21 cellular contexts compared by ENCODE assay signal in the genomic region with DNA sequence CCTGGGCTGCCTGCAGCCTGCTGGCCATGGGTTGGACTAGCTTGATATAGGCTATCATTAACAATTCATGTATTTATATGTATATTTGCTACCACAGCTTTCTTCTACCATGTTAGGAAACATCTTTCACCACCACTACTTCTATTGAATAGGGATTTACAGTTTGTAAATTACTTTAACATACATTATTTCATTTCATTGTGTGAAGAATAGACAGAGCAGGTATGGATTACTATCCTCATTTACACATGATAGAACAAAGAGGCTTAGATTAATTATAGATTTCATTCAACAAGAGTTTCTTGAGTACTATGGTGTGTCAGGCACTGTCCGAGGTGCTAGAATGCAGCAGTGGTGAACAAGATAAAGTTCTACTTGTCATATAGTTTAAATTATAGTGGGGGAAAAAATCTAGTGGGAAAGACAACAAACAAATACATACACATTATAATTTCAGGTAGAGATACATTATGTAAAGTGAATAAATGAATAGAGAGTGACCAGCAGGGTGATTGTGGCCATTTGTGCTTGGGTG.
"Had no signal": no experiment of that assay in that cellular context is flagged by ENCODE, and none has a peak within 500 bp of the region (broad histone marks: within the 10 kb centered on the region; RNA-seq: fewer than 3 reads in every experiment).

No MANE protein-coding gene starts in this region.

- H3K27me3 ChIP-seq: foreskin keratinocyte, left lung, sigmoid colon, testis, uterus had no signal

- DNase-seq: activated naive CD4-positive, alpha-beta T cell treated with Interleukin-2 at 50 U/mL for 16 hours; activated naive CD8-positive, alpha-beta T cell treated with anti-CD3 and anti-CD28 coated beads for 36 hours; activated T-cell treated with anti-CD3 and anti-CD28 coated beads, Interleukin-2, amount 50 U/mL, for 1 hour; amniotic stem cell; effector CD4-positive, alpha-beta T cell; erythroblast; foreskin keratinocyte; kidney glomerular epithelial cell; left lung; natural killer cell; sigmoid colon; stimulated activated CD4-positive, alpha-beta T cell treated with anti-CD3 and anti-CD28 coated beads, Interleukin-2, amount 100 ng/mL, for 48 hours; stimulated activated CD8-positive, alpha-beta memory T cell treated with anti-CD3 and anti-CD28 coated beads, Interleukin-4, amount 100 ng/mL, for 48 hours; stimulated activated naive CD4-positive, alpha-beta T cell; T-helper 9 cell; testis; trophoblast cell; uterus had no signal

- H3K36me3 ChIP-seq: uterus had no signal

- FAIRE-seq: endometrium had no signal

- H3K27ac ChIP-seq: foreskin keratinocyte, left lung, sigmoid colon, testis, uterus had no signal

- H3K4me3 ChIP-seq: left lung, lung, sigmoid colon, testis, uterus had no signal

- ATAC-seq: foreskin keratinocyte, left lung, natural killer cell, WTC11 had no signal

- H3K9me3 ChIP-seq: left lung, sigmoid colon, testis, uterus had no signal

- H3K4me1 ChIP-seq: foreskin keratinocyte, left lung, uterus had no signal
